In genomic region chr19:17109300-17109699, GRCh38 we compare ENCODE assay signal across 10 cellular contexts. TPM values are rescaled to one million over a fixed set of nuclear protein-coding genes. Genes with fewer than 3 reads are reported as not detected.
A peak's percentile ranks its signal among the peaks of the same experiment; 100 is the strongest.
DNase-seq lines count a peak whose midpoint lies in the region; ATAC-seq and TF ChIP-seq lines count a peak whose summit lies in the region.
"Had no signal": no experiment of that assay in that cellular context is flagged by ENCODE, and none has a peak within 500 bp of the region (broad histone marks: within the 10 kb centered on the region; RNA-seq: fewer than 3 reads in every experiment).

No MANE protein-coding gene starts in this region.

- DNase-seq in RWPE2 (ENCODE audit: low spot score) (no peak), HCEC 1CT (no peak), left colon (no peak)
- DNase-seq in stimulated activated naive CD8-positive, alpha-beta T cell treated with anti-CD3 and anti-CD28 coated beads, Interleukin-15, amount 100 ng/mL, for 72 hours = no peak
- no peak for DNase-seq in NK-92 treated with Interleukin-12 subunit alpha and Interleukin-12 subunit beta, amount 100 ng/mL, for 24 hours (lab: John Stamatoyannopoulos, UW)
- DNase-seq: activated CD4-positive, alpha-beta T cell treated with anti-CD3 and anti-CD28 coated beads for 1 hour; foreskin fibroblast; NCI-H524 treated with DMSO at 0.1 percent for 48 hours had no signal

- no peak for ATAC-seq in RWPE2 (ENCODE audit: low read depth)
- ATAC-seq in stimulated activated naive CD8-positive, alpha-beta T cell treated with anti-CD3 and anti-CD28 coated beads, Interleukin-15, amount 100 ng/mL, for 72 hours = no peak
- ATAC-seq in left colon = no peak

- peak overlapping the region; percentile 37 to 69 for H3K4me3 Mint-ChIP-seq in stimulated activated naive CD8-positive, alpha-beta T cell treated with anti-CD3 and anti-CD28 coated beads, Interleukin-15, amount 100 ng/mL, for 72 hours

- H3K9me3 ChIP-seq in RWPE2 (ENCODE audit: severe bottlenecking) = no peaks in the 10 kb centered on the region

- peak overlapping the region; percentile 79 for H3K27ac ChIP-seq in RWPE2 (ENCODE audit: poor library complexity, severe bottlenecking)
- H3K27ac ChIP-seq in layer of hippocampus (ENCODE audit: low read depth, low read length) = peak overlapping the region; percentile 52

- H3K9me3 Mint-ChIP-seq in stimulated activated naive CD8-positive, alpha-beta T cell treated with anti-CD3 and anti-CD28 coated beads, Interleukin-15, amount 100 ng/mL, for 72 hours = no peaks in the 10 kb centered on the region

- no peaks in the 10 kb centered on the region for H3K27me3 Mint-ChIP-seq in stimulated activated naive CD8-positive, alpha-beta T cell treated with anti-CD3 and anti-CD28 coated beads, Interleukin-15, amount 100 ng/mL, for 72 hours

- H3K36me3 ChIP-seq in RWPE2 (ENCODE audit: low read depth) = peaks cover 24% of the 10 kb centered on the region

- TF ChIP-seq CTCF in GM12875 (IDR thresholded peaks at IDR 0.05; ENCODE audit: borderline replicate concordance, insufficient read depth, low read depth, low read length) = no peak
- no peak for TF ChIP-seq CTCF in RWPE2 (IDR thresholded peaks at IDR 0.05; ENCODE audit: poor library complexity, severe bottlenecking)

- no peak overlapping the region for H3K27ac Mint-ChIP-seq in stimulated activated naive CD8-positive, alpha-beta T cell treated with anti-CD3 and anti-CD28 coated beads, Interleukin-15, amount 100 ng/mL, for 72 hours

- H3K27me3 ChIP-seq in RWPE2 (ENCODE audit: insufficient read depth, poor library complexity, severe bottlenecking) (no peaks in the 10 kb centered on the region), layer of hippocampus (ENCODE audit: control insufficient read depth, insufficient read depth, low read length) (no peaks in the 10 kb centered on the region)

- peaks cover 14% of the 10 kb centered on the region for H3K4me1 ChIP-seq in RWPE2 (ENCODE audit: insufficient read depth, poor library complexity, severe bottlenecking)

- H3K4me3 ChIP-seq in GM12875 (ENCODE audit: low read depth, low read length) = peak overlapping the region; percentile 26
- H3K4me3 ChIP-seq in RWPE2 (ENCODE audit: severe bottlenecking) = no peak overlapping the region

- H3K4me1 Mint-ChIP-seq in stimulated activated naive CD8-positive, alpha-beta T cell treated with anti-CD3 and anti-CD28 coated beads, Interleukin-15, amount 100 ng/mL, for 72 hours = peaks cover 65% of the 10 kb centered on the region

- intact Hi-C loops in left colon (cut with DNase I, micrococcal nuclease) = no loop called here

RNA-seq across cellular contexts. Expression of gene MYO9B, which starts 33.7 kb away (rescaled TPM):
- 10 to 100 TPM; 69.9 to 82.2 TPM for total RNA-seq in left colon

RNA-seq across cellular contexts. Expression of gene HAUS8, which starts 34.0 kb away (rescaled TPM):
- total RNA-seq in left colon = 10 to 100 TPM; 10.7 to 14.1 TPM
